In the genomic region with DNA sequence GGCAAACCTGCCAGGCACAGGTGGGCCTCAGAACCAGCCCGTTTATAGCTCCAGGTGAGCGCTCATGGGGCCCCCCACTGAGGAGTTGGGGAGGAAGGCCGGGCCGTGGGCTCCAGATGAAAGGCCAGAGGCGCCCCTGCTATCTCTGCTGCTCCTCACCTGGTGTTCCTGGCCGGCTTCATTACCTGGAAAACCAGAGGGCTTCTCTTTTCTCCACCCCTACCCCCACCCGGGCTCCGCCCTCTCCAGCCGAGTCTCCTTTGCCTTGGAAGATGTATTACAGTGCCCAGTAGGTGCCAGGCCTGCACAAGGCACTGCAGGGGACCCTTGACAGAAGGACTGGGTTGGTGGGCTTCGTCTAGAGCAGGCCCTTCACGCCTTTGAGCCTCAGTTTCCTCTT, we compare ENCODE assay signal across 1 cellular context.
TF ChIP-seq lines count a peak whose summit lies in the region.

No MANE protein-coding gene starts in this region.

TF ChIP-seq in HCT116, 20 proteins besides CTCF, POLR2A, EP300 and RAD21:
- TF ChIP-seq FOSL1 (IDR thresholded peaks at IDR 0.05; ENCODE audit: low read depth) (no peak), CBX3 (IDR thresholded peaks at IDR 0.05; ENCODE audit: low read depth) (no peak), SRF (IDR thresholded peaks at IDR 0.05; ENCODE audit: low read depth) (no peak), EZH2phosphoT487 (IDR thresholded peaks at IDR 0.05; ENCODE audit: borderline replicate concordance) (no peak), YY1 (IDR thresholded peaks at IDR 0.05; ENCODE audit: extremely low read depth, insufficient replicate concordance, low read depth, low read length) (no peak), JUND (IDR thresholded peaks at IDR 0.05) (no peak), CEBPB (IDR thresholded peaks at IDR 0.05; ENCODE audit: low read depth) (no peak), ZNF274 (IDR thresholded peaks at IDR 0.05; ENCODE audit: low read depth, low read length) (no peak), EZH2 (IDR thresholded peaks at IDR 0.05) (no peak), ZFX (IDR thresholded peaks at IDR 0.05) (no peak), SP1 (IDR thresholded peaks at IDR 0.05; ENCODE audit: low read depth) (no peak), POLR2AphosphoS5 (IDR thresholded peaks at IDR 0.05; ENCODE audit: low read depth, low read length) (no peak), EGR1 (IDR thresholded peaks at IDR 0.05; ENCODE audit: low read depth) (no peak), TCF7L2 (IDR thresholded peaks at IDR 0.05; ENCODE audit: borderline replicate concordance, extremely low read depth, insufficient read depth, insufficient read length) (no peak)
- TF ChIP-seq, protein P1, sequence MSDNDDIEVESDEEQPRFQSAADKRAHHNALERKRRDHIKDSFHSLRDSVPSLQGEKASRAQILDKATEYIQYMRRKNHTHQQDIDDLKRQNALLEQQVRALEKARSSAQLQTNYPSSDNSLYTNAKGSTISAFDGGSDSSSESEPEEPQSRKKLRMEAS (IDR thresholded peaks at IDR 0.05) = no peak
- TF ChIP-seq, protein P2, sequence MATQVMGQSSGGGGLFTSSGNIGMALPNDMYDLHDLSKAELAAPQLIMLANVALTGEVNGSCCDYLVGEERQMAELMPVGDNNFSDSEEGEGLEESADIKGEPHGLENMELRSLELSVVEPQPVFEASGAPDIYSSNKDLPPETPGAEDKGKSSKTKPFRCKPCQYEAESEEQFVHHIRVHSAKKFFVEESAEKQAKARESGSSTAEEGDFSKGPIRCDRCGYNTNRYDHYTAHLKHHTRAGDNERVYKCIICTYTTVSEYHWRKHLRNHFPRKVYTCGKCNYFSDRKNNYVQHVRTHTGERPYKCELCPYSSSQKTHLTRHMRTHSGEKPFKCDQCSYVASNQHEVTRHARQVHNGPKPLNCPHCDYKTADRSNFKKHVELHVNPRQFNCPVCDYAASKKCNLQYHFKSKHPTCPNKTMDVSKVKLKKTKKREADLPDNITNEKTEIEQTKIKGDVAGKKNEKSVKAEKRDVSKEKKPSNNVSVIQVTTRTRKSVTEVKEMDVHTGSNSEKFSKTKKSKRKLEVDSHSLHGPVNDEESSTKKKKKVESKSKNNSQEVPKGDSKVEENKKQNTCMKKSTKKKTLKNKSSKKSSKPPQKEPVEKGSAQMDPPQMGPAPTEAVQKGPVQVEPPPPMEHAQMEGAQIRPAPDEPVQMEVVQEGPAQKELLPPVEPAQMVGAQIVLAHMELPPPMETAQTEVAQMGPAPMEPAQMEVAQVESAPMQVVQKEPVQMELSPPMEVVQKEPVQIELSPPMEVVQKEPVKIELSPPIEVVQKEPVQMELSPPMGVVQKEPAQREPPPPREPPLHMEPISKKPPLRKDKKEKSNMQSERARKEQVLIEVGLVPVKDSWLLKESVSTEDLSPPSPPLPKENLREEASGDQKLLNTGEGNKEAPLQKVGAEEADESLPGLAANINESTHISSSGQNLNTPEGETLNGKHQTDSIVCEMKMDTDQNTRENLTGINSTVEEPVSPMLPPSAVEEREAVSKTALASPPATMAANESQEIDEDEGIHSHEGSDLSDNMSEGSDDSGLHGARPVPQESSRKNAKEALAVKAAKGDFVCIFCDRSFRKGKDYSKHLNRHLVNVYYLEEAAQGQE (IDR thresholded peaks at IDR 0.05; ENCODE audit: low read depth) = no peak
- TF ChIP-seq, protein P3, sequence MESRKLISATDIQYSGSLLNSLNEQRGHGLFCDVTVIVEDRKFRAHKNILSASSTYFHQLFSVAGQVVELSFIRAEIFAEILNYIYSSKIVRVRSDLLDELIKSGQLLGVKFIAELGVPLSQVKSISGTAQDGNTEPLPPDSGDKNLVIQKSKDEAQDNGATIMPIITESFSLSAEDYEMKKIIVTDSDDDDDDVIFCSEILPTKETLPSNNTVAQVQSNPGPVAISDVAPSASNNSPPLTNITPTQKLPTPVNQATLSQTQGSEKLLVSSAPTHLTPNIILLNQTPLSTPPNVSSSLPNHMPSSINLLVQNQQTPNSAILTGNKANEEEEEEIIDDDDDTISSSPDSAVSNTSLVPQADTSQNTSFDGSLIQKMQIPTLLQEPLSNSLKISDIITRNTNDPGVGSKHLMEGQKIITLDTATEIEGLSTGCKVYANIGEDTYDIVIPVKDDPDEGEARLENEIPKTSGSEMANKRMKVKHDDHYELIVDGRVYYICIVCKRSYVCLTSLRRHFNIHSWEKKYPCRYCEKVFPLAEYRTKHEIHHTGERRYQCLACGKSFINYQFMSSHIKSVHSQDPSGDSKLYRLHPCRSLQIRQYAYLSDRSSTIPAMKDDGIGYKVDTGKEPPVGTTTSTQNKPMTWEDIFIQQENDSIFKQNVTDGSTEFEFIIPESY (IDR thresholded peaks at IDR 0.05; ENCODE audit: extremely low read depth, insufficient replicate concordance, low read length) = no peak
